1 cellular context compared by ENCODE assay signal in the genomic region with DNA sequence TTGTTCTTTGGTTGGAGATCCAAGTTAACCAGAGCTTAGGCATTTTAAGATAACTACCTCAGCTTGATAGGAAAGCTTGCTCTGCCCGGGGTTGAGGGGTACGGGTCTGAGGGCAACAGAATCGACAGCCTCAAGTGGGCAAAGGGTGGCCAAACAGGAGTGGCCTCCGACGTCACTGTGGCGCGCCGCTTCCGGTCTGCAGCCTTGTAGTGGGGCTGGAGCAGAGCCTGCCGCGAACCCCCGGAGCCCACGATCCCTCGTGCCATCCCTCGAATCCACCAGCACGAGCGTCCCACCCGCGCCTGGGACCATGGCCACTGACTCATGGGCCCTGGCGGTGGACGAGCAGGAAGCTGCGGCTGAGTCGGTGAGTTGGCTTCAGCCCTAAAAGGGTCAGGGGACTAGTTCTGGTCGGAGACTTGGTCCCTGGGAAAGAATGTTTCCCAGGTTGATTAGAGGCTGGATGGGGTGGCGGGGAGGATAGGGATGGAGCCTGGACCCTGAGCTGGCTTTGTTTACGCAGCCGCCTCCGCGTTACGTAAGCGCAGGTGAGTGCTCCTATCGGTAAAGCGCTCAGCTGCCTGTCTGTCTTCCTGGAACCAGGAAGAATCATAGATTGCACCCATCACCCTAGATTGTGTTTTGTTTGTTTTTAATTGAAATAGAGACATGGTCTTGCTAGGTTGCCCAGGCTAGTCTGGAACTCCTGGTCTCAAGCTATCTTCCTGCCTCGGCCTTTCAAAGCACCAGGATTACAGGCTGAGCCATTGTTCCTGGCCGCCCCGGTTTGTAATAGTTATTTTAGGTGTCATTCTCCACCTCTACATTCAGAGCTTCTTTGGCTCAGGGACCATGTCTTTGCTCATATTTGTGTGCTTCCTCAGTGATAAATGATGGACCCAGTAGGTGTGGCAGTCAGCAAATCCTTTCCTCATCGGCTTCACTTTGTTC.
A peak's percentile ranks its signal among the peaks of the same experiment; 100 is the strongest.
TF ChIP-seq lines count a peak whose summit lies in the region.

A gene (plus strand): TSS at position 199 of the 951 bp plus-strand sequence. CDS start 112 bp downstream, at position 311.

TF ChIP-seq in HepG2, 621 proteins besides CTCF, POLR2A, EP300 and RAD21 (continued from another document and continues in another):
- TF ChIP-seq ZFP37 (CRISPR knock-in tag; IDR thresholded peaks at IDR 0.05; ENCODE audit: borderline replicate concordance) (no peak), NAIF1 (CRISPR knock-in tag; IDR thresholded peaks at IDR 0.05; ENCODE audit: borderline replicate concordance) (peak; percentile 64), HCFC1 (IDR thresholded peaks at IDR 0.05; ENCODE audit: low read depth, low read length) (peak; percentile 39; the same call in 1 of the 2 replicates), MYNN (CRISPR knock-in tag; IDR thresholded peaks at IDR 0.05; ENCODE audit: low read depth) (no peak), SUZ12 (IDR thresholded peaks at IDR 0.05; ENCODE audit: low read depth, low read length) (no peak), ELF3 (CRISPR knock-in tag; IDR thresholded peaks at IDR 0.05) (peak; percentile 92), PAF1 (CRISPR knock-in tag; IDR thresholded peaks at IDR 0.05) (no peak), ZNF83 (CRISPR knock-in tag; IDR thresholded peaks at IDR 0.05; ENCODE audit: borderline replicate concordance) (peak; percentile 99; the same call in 1 of the 2 replicates), HNRNPL (IDR thresholded peaks at IDR 0.05; ENCODE audit: low read depth, low read length) (peak; percentile 91), SPEN (CRISPR knock-in tag; IDR thresholded peaks at IDR 0.05; ENCODE audit: low read depth) (peak; percentile 98), TAF15 (IDR thresholded peaks at IDR 0.05; ENCODE audit: low read depth, low read length, poor library complexity, severe bottlenecking) (no peak), JDP2 (CRISPR knock-in tag; IDR thresholded peaks at IDR 0.05; ENCODE audit: borderline replicate concordance) (no peak; the same call in 1 of the 2 replicates), FOXO1 (CRISPR knock-in tag; IDR thresholded peaks at IDR 0.05) (peak; percentile 93), ZNF792 (CRISPR knock-in tag; IDR thresholded peaks at IDR 0.05) (peak; percentile 85), FOSL2 (CRISPR knock-in tag; IDR thresholded peaks at IDR 0.05) (peak; percentile 75), ZNF816 (CRISPR knock-in tag; IDR thresholded peaks at IDR 0.05; ENCODE audit: borderline replicate concordance) (0 out of 2 replicates have a peak, but pooled peaks have one; percentile 82), MIXL1 (CRISPR knock-in tag; IDR thresholded peaks at IDR 0.05) (peak; percentile 58), MAF1 (CRISPR knock-in tag; IDR thresholded peaks at IDR 0.05; ENCODE audit: borderline replicate concordance) (no peak), ZNF468 (CRISPR knock-in tag; IDR thresholded peaks at IDR 0.05) (peak; percentile 93; the same call in 1 of the 2 replicates), ZNF264 (CRISPR knock-in tag; IDR thresholded peaks at IDR 0.05) (no peak), ZNF556 (CRISPR knock-in tag; IDR thresholded peaks at IDR 0.05; ENCODE audit: borderline replicate concordance) (no peak; the same call in none of the 2 replicates), ATF1 (CRISPR knock-in tag; IDR thresholded peaks at IDR 0.05) (peak; percentile 97), AKAP8 (CRISPR knock-in tag; IDR thresholded peaks at IDR 0.05) (peak; percentile 77), ZMYM4 (CRISPR knock-in tag; IDR thresholded peaks at IDR 0.05) (peak; percentile 96), ZFP62 (CRISPR knock-in tag; IDR thresholded peaks at IDR 0.05) (no peak), ZBTB42 (CRISPR knock-in tag; IDR thresholded peaks at IDR 0.05) (peak; percentile 67; the same call in 1 of the 2 replicates)
- TF ChIP-seq, protein P1, sequence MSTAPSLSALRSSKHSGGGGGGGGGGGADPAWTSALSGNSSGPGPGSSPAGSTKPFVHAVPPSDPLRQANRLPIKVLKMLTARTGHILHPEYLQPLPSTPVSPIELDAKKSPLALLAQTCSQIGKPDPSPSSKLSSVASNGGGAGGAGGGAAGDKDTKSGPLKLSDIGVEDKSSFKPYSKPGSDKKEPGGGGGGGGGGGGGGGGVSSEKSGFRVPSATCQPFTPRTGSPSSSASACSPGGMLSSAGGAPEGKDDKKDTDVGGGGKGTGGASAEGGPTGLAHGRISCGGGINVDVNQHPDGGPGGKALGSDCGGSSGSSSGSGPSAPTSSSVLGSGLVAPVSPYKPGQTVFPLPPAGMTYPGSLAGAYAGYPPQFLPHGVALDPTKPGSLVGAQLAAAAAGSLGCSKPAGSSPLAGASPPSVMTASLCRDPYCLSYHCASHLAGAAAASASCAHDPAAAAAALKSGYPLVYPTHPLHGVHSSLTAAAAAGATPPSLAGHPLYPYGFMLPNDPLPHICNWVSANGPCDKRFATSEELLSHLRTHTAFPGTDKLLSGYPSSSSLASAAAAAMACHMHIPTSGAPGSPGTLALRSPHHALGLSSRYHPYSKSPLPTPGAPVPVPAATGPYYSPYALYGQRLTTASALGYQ (CRISPR knock-in tag; IDR thresholded peaks at IDR 0.05) = no peak; the same call in 1 of the 2 replicates
- TF ChIP-seq, protein P2, sequence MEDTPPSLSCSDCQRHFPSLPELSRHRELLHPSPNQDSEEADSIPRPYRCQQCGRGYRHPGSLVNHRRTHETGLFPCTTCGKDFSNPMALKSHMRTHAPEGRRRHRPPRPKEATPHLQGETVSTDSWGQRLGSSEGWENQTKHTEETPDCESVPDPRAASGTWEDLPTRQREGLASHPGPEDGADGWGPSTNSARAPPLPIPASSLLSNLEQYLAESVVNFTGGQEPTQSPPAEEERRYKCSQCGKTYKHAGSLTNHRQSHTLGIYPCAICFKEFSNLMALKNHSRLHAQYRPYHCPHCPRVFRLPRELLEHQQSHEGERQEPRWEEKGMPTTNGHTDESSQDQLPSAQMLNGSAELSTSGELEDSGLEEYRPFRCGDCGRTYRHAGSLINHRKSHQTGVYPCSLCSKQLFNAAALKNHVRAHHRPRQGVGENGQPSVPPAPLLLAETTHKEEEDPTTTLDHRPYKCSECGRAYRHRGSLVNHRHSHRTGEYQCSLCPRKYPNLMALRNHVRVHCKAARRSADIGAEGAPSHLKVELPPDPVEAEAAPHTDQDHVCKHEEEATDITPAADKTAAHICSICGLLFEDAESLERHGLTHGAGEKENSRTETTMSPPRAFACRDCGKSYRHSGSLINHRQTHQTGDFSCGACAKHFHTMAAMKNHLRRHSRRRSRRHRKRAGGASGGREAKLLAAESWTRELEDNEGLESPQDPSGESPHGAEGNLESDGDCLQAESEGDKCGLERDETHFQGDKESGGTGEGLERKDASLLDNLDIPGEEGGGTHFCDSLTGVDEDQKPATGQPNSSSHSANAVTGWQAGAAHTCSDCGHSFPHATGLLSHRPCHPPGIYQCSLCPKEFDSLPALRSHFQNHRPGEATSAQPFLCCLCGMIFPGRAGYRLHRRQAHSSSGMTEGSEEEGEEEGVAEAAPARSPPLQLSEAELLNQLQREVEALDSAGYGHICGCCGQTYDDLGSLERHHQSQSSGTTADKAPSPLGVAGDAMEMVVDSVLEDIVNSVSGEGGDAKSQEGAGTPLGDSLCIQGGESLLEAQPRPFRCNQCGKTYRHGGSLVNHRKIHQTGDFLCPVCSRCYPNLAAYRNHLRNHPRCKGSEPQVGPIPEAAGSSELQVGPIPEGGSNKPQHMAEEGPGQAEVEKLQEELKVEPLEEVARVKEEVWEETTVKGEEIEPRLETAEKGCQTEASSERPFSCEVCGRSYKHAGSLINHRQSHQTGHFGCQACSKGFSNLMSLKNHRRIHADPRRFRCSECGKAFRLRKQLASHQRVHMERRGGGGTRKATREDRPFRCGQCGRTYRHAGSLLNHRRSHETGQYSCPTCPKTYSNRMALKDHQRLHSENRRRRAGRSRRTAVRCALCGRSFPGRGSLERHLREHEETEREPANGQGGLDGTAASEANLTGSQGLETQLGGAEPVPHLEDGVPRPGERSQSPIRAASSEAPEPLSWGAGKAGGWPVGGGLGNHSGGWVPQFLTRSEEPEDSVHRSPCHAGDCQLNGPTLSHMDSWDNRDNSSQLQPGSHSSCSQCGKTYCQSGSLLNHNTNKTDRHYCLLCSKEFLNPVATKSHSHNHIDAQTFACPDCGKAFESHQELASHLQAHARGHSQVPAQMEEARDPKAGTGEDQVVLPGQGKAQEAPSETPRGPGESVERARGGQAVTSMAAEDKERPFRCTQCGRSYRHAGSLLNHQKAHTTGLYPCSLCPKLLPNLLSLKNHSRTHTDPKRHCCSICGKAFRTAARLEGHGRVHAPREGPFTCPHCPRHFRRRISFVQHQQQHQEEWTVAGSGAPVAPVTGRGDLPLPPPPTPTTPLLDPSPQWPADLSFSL (CRISPR knock-in tag; IDR thresholded peaks at IDR 0.05) = no peak
- TF ChIP-seq, protein P3, sequence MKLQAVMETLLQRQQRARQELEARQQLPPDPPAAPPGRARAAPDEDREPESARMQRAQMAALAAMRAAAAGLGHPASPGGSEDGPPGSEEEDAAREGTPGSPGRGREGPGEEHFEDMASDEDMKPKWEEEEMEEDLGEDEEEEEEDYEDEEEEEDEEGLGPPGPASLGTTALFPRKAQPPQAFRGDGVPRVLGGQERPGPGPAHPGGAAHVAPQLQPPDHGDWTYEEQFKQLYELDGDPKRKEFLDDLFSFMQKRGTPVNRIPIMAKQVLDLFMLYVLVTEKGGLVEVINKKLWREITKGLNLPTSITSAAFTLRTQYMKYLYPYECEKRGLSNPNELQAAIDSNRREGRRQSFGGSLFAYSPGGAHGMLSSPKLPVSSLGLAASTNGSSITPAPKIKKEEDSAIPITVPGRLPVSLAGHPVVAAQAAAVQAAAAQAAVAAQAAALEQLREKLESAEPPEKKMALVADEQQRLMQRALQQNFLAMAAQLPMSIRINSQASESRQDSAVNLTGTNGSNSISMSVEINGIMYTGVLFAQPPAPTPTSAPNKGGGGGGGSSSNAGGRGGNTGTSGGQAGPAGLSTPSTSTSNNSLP (IDR thresholded peaks at IDR 0.05; ENCODE audit: low read depth, low read length) = no peak
- TF ChIP-seq, protein P4, sequence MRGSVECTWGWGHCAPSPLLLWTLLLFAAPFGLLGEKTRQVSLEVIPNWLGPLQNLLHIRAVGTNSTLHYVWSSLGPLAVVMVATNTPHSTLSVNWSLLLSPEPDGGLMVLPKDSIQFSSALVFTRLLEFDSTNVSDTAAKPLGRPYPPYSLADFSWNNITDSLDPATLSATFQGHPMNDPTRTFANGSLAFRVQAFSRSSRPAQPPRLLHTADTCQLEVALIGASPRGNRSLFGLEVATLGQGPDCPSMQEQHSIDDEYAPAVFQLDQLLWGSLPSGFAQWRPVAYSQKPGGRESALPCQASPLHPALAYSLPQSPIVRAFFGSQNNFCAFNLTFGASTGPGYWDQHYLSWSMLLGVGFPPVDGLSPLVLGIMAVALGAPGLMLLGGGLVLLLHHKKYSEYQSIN (CRISPR knock-in tag; IDR thresholded peaks at IDR 0.05; ENCODE audit: borderline replicate concordance) = no peak
- TF ChIP-seq, protein P5, sequence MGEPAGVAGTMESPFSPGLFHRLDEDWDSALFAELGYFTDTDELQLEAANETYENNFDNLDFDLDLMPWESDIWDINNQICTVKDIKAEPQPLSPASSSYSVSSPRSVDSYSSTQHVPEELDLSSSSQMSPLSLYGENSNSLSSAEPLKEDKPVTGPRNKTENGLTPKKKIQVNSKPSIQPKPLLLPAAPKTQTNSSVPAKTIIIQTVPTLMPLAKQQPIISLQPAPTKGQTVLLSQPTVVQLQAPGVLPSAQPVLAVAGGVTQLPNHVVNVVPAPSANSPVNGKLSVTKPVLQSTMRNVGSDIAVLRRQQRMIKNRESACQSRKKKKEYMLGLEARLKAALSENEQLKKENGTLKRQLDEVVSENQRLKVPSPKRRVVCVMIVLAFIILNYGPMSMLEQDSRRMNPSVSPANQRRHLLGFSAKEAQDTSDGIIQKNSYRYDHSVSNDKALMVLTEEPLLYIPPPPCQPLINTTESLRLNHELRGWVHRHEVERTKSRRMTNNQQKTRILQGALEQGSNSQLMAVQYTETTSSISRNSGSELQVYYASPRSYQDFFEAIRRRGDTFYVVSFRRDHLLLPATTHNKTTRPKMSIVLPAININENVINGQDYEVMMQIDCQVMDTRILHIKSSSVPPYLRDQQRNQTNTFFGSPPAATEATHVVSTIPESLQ (CRISPR knock-in tag; conservative IDR thresholded peaks at IDR 0.05) = no peak
- TF ChIP-seq, protein P6, sequence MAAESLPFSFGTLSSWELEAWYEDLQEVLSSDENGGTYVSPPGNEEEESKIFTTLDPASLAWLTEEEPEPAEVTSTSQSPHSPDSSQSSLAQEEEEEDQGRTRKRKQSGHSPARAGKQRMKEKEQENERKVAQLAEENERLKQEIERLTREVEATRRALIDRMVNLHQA (CRISPR knock-in tag; IDR thresholded peaks at IDR 0.05) = no peak
- TF ChIP-seq, protein P7, sequence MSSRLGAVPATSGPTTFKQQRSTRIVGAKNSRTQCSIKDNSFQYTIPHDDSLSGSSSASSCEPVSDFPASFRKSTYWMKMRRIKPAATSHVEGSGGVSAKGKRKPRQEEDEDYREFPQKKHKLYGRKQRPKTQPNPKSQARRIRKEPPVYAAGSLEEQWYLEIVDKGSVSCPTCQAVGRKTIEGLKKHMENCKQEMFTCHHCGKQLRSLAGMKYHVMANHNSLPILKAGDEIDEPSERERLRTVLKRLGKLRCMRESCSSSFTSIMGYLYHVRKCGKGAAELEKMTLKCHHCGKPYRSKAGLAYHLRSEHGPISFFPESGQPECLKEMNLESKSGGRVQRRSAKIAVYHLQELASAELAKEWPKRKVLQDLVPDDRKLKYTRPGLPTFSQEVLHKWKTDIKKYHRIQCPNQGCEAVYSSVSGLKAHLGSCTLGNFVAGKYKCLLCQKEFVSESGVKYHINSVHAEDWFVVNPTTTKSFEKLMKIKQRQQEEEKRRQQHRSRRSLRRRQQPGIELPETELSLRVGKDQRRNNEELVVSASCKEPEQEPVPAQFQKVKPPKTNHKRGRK (CRISPR knock-in tag; IDR thresholded peaks at IDR 0.05) = peak; percentile 78
- TF ChIP-seq, protein P8, sequence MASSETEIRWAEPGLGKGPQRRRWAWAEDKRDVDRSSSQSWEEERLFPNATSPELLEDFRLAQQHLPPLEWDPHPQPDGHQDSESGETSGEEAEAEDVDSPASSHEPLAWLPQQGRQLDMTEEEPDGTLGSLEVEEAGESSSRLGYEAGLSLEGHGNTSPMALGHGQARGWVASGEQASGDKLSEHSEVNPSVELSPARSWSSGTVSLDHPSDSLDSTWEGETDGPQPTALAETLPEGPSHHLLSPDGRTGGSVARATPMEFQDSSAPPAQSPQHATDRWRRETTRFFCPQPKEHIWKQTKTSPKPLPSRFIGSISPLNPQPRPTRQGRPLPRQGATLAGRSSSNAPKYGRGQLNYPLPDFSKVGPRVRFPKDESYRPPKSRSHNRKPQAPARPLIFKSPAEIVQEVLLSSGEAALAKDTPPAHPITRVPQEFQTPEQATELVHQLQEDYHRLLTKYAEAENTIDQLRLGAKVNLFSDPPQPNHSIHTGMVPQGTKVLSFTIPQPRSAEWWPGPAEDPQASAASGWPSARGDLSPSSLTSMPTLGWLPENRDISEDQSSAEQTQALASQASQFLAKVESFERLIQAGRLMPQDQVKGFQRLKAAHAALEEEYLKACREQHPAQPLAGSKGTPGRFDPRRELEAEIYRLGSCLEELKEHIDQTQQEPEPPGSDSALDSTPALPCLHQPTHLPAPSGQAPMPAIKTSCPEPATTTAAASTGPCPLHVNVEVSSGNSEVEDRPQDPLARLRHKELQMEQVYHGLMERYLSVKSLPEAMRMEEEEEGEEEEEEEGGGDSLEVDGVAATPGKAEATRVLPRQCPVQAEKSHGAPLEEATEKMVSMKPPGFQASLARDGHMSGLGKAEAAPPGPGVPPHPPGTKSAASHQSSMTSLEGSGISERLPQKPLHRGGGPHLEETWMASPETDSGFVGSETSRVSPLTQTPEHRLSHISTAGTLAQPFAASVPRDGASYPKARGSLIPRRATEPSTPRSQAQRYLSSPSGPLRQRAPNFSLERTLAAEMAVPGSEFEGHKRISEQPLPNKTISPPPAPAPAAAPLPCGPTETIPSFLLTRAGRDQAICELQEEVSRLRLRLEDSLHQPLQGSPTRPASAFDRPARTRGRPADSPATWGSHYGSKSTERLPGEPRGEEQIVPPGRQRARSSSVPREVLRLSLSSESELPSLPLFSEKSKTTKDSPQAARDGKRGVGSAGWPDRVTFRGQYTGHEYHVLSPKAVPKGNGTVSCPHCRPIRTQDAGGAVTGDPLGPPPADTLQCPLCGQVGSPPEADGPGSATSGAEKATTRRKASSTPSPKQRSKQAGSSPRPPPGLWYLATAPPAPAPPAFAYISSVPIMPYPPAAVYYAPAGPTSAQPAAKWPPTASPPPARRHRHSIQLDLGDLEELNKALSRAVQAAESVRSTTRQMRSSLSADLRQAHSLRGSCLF (CRISPR knock-in tag; IDR thresholded peaks at IDR 0.05; ENCODE audit: borderline replicate concordance) = no peak
